In the genomic region with DNA sequence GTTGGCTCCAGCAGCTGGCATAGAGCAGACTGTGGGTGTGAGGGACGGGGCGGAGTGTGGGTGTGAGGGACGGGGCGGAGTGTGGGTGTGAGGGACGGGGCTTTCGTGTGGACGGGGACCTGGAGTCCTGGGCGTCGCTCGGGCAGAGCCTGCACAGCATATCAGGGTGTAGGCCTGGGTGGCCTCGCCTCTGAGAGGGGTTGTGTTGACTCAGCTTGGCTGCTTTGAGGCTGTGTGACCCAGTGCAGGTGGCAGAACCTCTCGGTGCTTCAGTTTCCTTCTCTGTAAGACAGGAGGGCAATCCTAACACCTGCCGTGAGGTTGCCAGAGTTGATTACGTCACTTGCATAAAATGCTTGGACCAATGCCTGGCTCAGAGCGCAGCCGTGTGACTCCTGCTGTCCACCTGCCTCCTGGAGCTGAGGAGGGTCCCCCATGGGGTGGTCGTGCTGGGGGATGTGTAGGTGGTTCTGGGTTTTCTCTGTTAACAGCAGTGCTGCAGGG, we compare ENCODE assay signal across 12 cellular contexts. TPM values are rescaled to one million over a fixed set of nuclear protein-coding genes. Genes with fewer than 3 reads are reported as not detected.
DNase-seq lines count a peak whose midpoint lies in the region; ATAC-seq, FAIRE-seq and TF ChIP-seq lines count a peak whose summit lies in the region.
"Had no signal": no experiment of that assay in that cellular context is flagged by ENCODE, and none has a peak within 500 bp of the region (broad histone marks: within the 10 kb centered on the region; RNA-seq: fewer than 3 reads in every experiment).

No MANE protein-coding gene starts in this region.

- H3K4me2 ChIP-seq in GM23248 (ENCODE audit: unreplicated experiment) = no peak overlapping the region

- TF ChIP-seq CTCF in Panc1 (IDR thresholded peaks at IDR 0.05) = no peak

- intact Hi-C loops in Panc1 (cut with micrococcal nuclease; ENCODE audit: unreplicated experiment) = no loop called here

- 90 to 91% methylated on average over 11 to 17 of the region's 17 CpGs for WGBS in GM23248 (ENCODE audit: low coverage in 1 of 2, low lambda C conversion rate in 2 of 2, missing lambda C conversion rate in 2 of 2), 2 experiments
- whole genome bisulfite sequencing in small intestine, 3 donors = 20 to 53% (median 38%) methylated on average over 17 of the region's 17 CpGs

- DNase-seq in GM23248 (no peak), Panc1 (ENCODE audit: low read depth, low spot score) (no peak), epithelial cell of prostate (ENCODE audit: low read depth, low spot score) (no peak), small intestine (peak; percentile 95), NCI-H2227 (lab: John Stamatoyannopoulos, UW; ENCODE audit: unreplicated experiment) (no peak), KG1 (lab: John Stamatoyannopoulos, UW) (no peak), GF-D8 (lab: John Stamatoyannopoulos, UW) (no peak)
- DNase-seq: activated effector memory CD4-positive, alpha-beta T cell treated with anti-CD3 and anti-CD28 coated beads, Interleukin-2, amount 50 U/mL, for 16 hours; HCEC 1CT had no signal

- no peaks in the 10 kb centered on the region for H3K9me3 ChIP-seq in GM23248 (ENCODE audit: low read depth)
- H3K9me3 ChIP-seq in Panc1 (ENCODE audit: control insufficient read depth, insufficient read depth, low read depth, low read length) = no peaks in the 10 kb centered on the region
- no peaks in the 10 kb centered on the region for H3K9me3 ChIP-seq in small intestine (ENCODE audit: control insufficient read depth, low read depth)
- H3K9me3 ChIP-seq: heart left ventricle had no signal

- no peaks in the 10 kb centered on the region for H3K9me2 ChIP-seq in GM23248 (ENCODE audit: insufficient read depth)

- peaks cover 77% of the 10 kb centered on the region for H3K79me2 ChIP-seq in GM23248 (ENCODE audit: insufficient read depth)

- H3K4me1 ChIP-seq in GM23248 (ENCODE audit: insufficient read depth) (peaks cover 30% of the 10 kb centered on the region), Panc1 (ENCODE audit: control insufficient read depth, insufficient read depth, low read length) (peaks cover 67% of the 10 kb centered on the region), small intestine (ENCODE audit: control insufficient read depth in 2 of 2, insufficient read depth in 1 of 2, low read depth in 1 of 2, low read length in 1 of 2) (peaks cover 7 to 16% of the 10 kb centered on the region in 2 donors)
- H3K4me1 ChIP-seq: parathyroid adenoma had no signal

- FAIRE-seq in small intestine (lab: Jason Lieb, UNC) = no peak

- H3F3A ChIP-seq in GM23248 (ENCODE audit: insufficient read depth) = peaks cover 12% of the 10 kb centered on the region; the same call in 1 of the 2 replicates

- H3K36me3 ChIP-seq in GM23248 (ENCODE audit: low read depth) (no peaks in the 10 kb centered on the region; the same call in 1 of the 2 replicates), Panc1 (ENCODE audit: control insufficient read depth, insufficient read depth, low read length) (no peaks in the 10 kb centered on the region), small intestine (ENCODE audit: control insufficient read depth in 2 of 2, insufficient read depth in 2 of 2, low read length in 2 of 2) (peaks cover 0 to 2% of the 10 kb centered on the region in 2 donors)

- no peaks in the 10 kb centered on the region for H4K20me1 ChIP-seq in GM23248 (ENCODE audit: insufficient read depth)

- H3K4me3 ChIP-seq in GM23248 = no peak overlapping the region
- H3K4me3 ChIP-seq in Panc1 (ENCODE audit: low read depth in 2 of 2, low read length in 2 of 2) = no peak overlapping the region
- no peak overlapping the region for H3K4me3 ChIP-seq in small intestine (ENCODE audit: low read depth in 1 of 2, low read length in 2 of 2)
- H3K4me3 ChIP-seq: heart left ventricle had no signal

- no peaks in the 10 kb centered on the region for H3K27me3 ChIP-seq in GM23248 (replicated peaks; ENCODE audit: insufficient read depth)
- no peaks in the 10 kb centered on the region for H3K27me3 ChIP-seq in Panc1 (ENCODE audit: control insufficient read depth, insufficient read depth, low read length)
- no peaks in the 10 kb centered on the region for H3K27me3 ChIP-seq in small intestine (ENCODE audit: control insufficient read depth in 2 of 2, insufficient read depth in 2 of 2, low read length in 2 of 2)
- H3K27me3 ChIP-seq: heart left ventricle had no signal

- POLR2A ChIA-PET in Panc1 (lab: Charles Lee) = no interaction called here

- H3K9ac ChIP-seq in GM23248 = 0 out of 2 replicates have a peak overlapping the region, but pooled peaks have one; percentile 16
- H3K9ac ChIP-seq: parathyroid adenoma had no signal

- H3K27ac ChIP-seq in GM23248 (peak overlapping the region; percentile 59), Panc1 (ENCODE audit: low read length) (peak overlapping the region; percentile 68; the same call in 1 of the 2 replicates), epithelial cell of prostate (peak overlapping the region; percentile 46), small intestine (ENCODE audit: low read depth in 1 of 2, low read length in 1 of 2) (peak overlapping the region; percentile 66 to 73)
- H3K27ac ChIP-seq: heart left ventricle, parathyroid adenoma had no signal

- in situ Hi-C loops in GM23248 (cut with MboI) (no loop called here), Panc1 (cut with HindIII; ENCODE audit: low pct_unique_long_range_greater_than_20kb, low sequenced_read_pairs) (no loop called here)

- no peak for ATAC-seq in Panc1
- no peak for ATAC-seq in GM21515 (IDR thresholded peaks at IDR 0.05; ENCODE audit: unreplicated experiment)

- no TSS peak for BruUV-seq in Panc1 (replicated peaks; lab: Mats Ljungman, UMichigan)

- no peak overlapping the region for H2AFZ ChIP-seq in GM23248
- H2AFZ ChIP-seq: parathyroid adenoma had no signal

- CTCF ChIA-PET in Panc1 (lab: Charles Lee) = no interaction called here

RNA-seq across cellular contexts. Expression of a gene that starts 15.3 kb away (rescaled TPM):
- 67.5 and 68.0 TPM in 2 replicates for total RNA-seq in GM23248 (2014; rRNA removed; shearing (Covaris generic))
- 81.8 and 89.7 TPM in 2 replicates for polyA plus RNA-seq in GM23248 (2016; fragmentation: Nextera tagmentation; extraction: Ambion mirVana)
- 184 TPM for total RNA-seq in Panc1 (2021; ENCODE audit: unreplicated experiment)
- 125 TPM for polyA plus RNA-seq in Panc1 (2012; ENCODE audit: insufficient read length)
- 10 to 100 TPM; 65.4 to 67.8 (median 67.3) TPM for polyA plus RNA-seq in small intestine

RNA-seq across cellular contexts. Expression of a gene that starts 41.9 kb away (rescaled TPM):
- total RNA-seq in GM23248 (2014; rRNA removed; shearing (Covaris generic)) = 6.7 and 7.8 TPM in 2 replicates
- 95.0 and 97.5 TPM in 2 replicates for polyA plus RNA-seq in GM23248 (2016; fragmentation: Nextera tagmentation; extraction: Ambion mirVana)
- 72.5 TPM for total RNA-seq in Panc1 (2021; ENCODE audit: unreplicated experiment)
- 127 TPM for polyA plus RNA-seq in Panc1 (2012; ENCODE audit: insufficient read length)
- 100 to 1,000 TPM in 1 of 3 donors, 10 to 100 TPM in 2; 49.5 to 109 (median 73.5) TPM for polyA plus RNA-seq in small intestine

RNA-seq across cellular contexts. Expression of a gene that starts 55.2 kb away (rescaled TPM):
- 22.3 and 25.2 TPM in 2 replicates for total RNA-seq in GM23248 (2014; rRNA removed; shearing (Covaris generic))
- polyA plus RNA-seq in GM23248 (2016; fragmentation: Nextera tagmentation; extraction: Ambion mirVana) (17.6 and 18.0 TPM in 2 replicates), small intestine (10 to 100 TPM in 2 of 3 donors, 1 to 10 TPM in 1; 7.2 to 14.8 (median 10.3) TPM)
- 41.8 TPM for total RNA-seq in Panc1 (2021; ENCODE audit: unreplicated experiment)
- polyA plus RNA-seq in Panc1 (2012; ENCODE audit: insufficient read length) = 45.9 TPM
